In the genomic region with DNA sequence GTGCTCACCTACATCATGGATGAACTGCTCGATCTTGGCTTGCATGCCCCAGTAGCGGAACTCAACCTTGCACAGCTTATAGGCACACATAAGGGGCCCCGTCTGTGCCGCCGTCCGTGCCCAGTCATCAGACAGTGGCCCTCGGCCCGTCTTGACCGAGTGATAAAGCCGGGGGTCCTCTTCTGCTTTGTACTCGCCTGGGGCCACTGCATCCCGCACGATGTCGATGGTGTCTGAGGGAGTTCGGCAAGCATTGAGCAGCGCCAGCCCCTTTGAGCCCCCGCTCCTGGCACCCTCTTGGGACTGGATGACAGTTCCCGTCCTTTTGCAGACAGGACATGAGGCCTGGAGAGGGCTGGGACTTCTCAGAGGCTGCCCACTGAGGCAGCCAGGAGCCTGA, we compare ENCODE assay signal across 35 cellular contexts. TPM values are rescaled to one million over a fixed set of nuclear protein-coding genes. Genes with fewer than 3 reads are reported as not detected.
"Had no signal": no experiment of that assay in that cellular context is flagged by ENCODE, and none has a peak within 500 bp of the region (broad histone marks: within the 10 kb centered on the region; RNA-seq: fewer than 3 reads in every experiment).

No MANE protein-coding gene starts in this region.

- H3K4me3 Mint-ChIP-seq: activated CD8-positive, alpha-beta T cell treated with anti-CD3 and anti-CD28 coated beads for 36 hours had no signal

- H3K36me3 ChIP-seq: breast epithelium had no signal

- H3K27me3 ChIP-seq: adrenal gland, body of pancreas, breast epithelium had no signal

- DNase-seq: activated CD4-positive, alpha-beta T cell treated with anti-CD3 and anti-CD28 coated beads for 1 hour; activated CD4-positive, alpha-beta T cell treated with anti-CD3 and anti-CD28 coated beads for 48 hours; activated CD4-positive, alpha-beta T cell treated with anti-CD3 and anti-CD28 coated beads, Interleukin-2, amount 50 U/mL, for 4 hours; activated CD4-positive, CD25-positive, alpha-beta regulatory T cell; activated CD8-positive, alpha-beta T cell treated with anti-CD3 and anti-CD28 coated beads for 36 hours; activated effector memory CD4-positive, alpha-beta T cell treated with anti-CD3 and anti-CD28 coated beads, Interleukin-2, amount 50 U/mL, for 16 hours; activated naive CD4-positive, alpha-beta T cell treated with Interleukin-2 at 50 U/mL for 16 hours; activated T-cell treated with anti-CD3 and anti-CD28 coated beads for 4 hours; activated T-cell treated with anti-CD3 and anti-CD28 coated beads, Interleukin-2, amount 50 U/mL, for 48 hours; body of pancreas; Karpas-422; NCI-H1105; NCI-H1417 treated with DMSO at 0.1 percent for 48 hours; NCI-H187 treated with DMSO at 0.1 percent for 48 hours; NCI-H2081; NCI-H345; NCI-H524 treated with DMSO at 0.1 percent for 48 hours; PC-3; SIG-M5; T-helper 1 cell; T1000; WERI-Rb-1 had no signal

- H3K9me3 ChIP-seq: adrenal gland, body of pancreas, breast epithelium had no signal

- H3K9me3 Mint-ChIP-seq: activated CD8-positive, alpha-beta T cell treated with anti-CD3 and anti-CD28 coated beads for 36 hours; activated naive CD4-positive, alpha-beta T cell treated with anti-CD3 and anti-CD28 coated beads, Interleukin-2, amount 50 U/mL, for 72 hours; activated T-helper 17 cell treated with anti-CD3 and anti-CD28 coated beads, Interleukin-2, amount 50 U/mL, for 72 hours had no signal

- H3K27ac ChIP-seq: adrenal gland, body of pancreas, breast epithelium, WERI-Rb-1 had no signal

- H3K27me3 Mint-ChIP-seq: activated CD8-positive, alpha-beta T cell treated with anti-CD3 and anti-CD28 coated beads for 36 hours; activated T-helper 17 cell treated with anti-CD3 and anti-CD28 coated beads, Interleukin-2, amount 50 U/mL, for 72 hours had no signal

- ATAC-seq: activated CD8-positive, alpha-beta T cell treated with anti-CD3 and anti-CD28 coated beads for 36 hours; activated naive CD4-positive, alpha-beta T cell treated with anti-CD3 and anti-CD28 coated beads, Interleukin-2, amount 50 U/mL, for 72 hours; activated T-helper 17 cell treated with anti-CD3 and anti-CD28 coated beads, Interleukin-2, amount 50 U/mL, for 72 hours; body of pancreas; PC-3; Right ventricle myocardium inferior; SK-N-SH treated with all-trans-retinoic acid at 6 μM for 48 hours had no signal

- H3K4me3 ChIP-seq: adrenal gland, body of pancreas, breast epithelium had no signal

RNA-seq across cellular contexts. Expression of a gene that starts 21.4 kb away (rescaled TPM):
- total RNA-seq: activated CD8-positive, alpha-beta memory T cell treated with anti-CD3 and anti-CD28 coated beads for 36 hours; activated CD8-positive, alpha-beta T cell treated with anti-CD3 and anti-CD28 coated beads for 36 hours; activated naive CD4-positive, alpha-beta T cell treated with anti-CD3 and anti-CD28 coated beads, Interleukin-2, amount 50 U/mL, for 72 hours; activated T-helper 17 cell treated with anti-CD3 and anti-CD28 coated beads, Interleukin-2, amount 50 U/mL, for 72 hours; adrenal gland; astrocyte; body of pancreas; breast epithelium; cardiac septum; MCF 10A; NCI-H460; PC-3; Right ventricle myocardium inferior; SK-MEL-5; T-helper 2 cell treated with Interferon-gamma antibody and Interleukin-4, amounts not matched to agents 100 ng/mL and 5 ng/mL, for 36 hours had no signal
